8 cellular contexts compared by ENCODE assay signal in genomic region chr3:185282696-185283373, GRCh38. TPM values are rescaled to one million over a fixed set of nuclear protein-coding genes. Genes with fewer than 3 reads are reported as not detected.
DNase-seq lines count a peak whose midpoint lies in the region; ATAC-seq and TF ChIP-seq lines count a peak whose summit lies in the region.

No MANE protein-coding gene starts in this region.

- H3K36me3 ChIP-seq in uterus, result no peaks in the 10 kb centered on the region

- TF ChIP-seq CTCF in GM13977 (IDR thresholded peaks at IDR 0.05; ENCODE audit: extremely low read depth, insufficient read depth, missing control alignments) (no peak), uterus (IDR thresholded peaks at IDR 0.05) (no peak)

- no peaks in the 10 kb centered on the region for H3K27me3 ChIP-seq in uterus

- intact Hi-C loops in uterus (cut with DNase I; ENCODE audit: low total_unique reads), result no loop called here

- TF ChIP-seq POLR2A in uterus (IDR thresholded peaks at IDR 0.05), result peak; percentile 14 to 72

- H3K9me3 ChIP-seq in uterus, result no peaks in the 10 kb centered on the region

- in situ Hi-C loops in GM13977 (cut with MboI; ENCODE audit: low pct_unique_long_range_greater_than_20kb, low sequenced_read_pairs, unreplicated experiment), result no loop called here

- ATAC-seq in HG02870 (IDR thresholded peaks at IDR 0.05; ENCODE audit: unreplicated experiment), result peak; percentile 100

- DNase-seq in GM13977 (ENCODE audit: low spot score) (peak; percentile 91), NCI-H187 treated with DMSO at 0.1 percent for 48 hours (lab: John Stamatoyannopoulos, UW) (peak; percentile 69), T-helper 22 cell (ENCODE audit: low read depth) (peak; percentile 84), astrocyte of the hippocampus (ENCODE audit: low read depth, low spot score) (peak; percentile 98), hepatic stellate cell (ENCODE audit: low spot score) (peak; percentile 94), pulmonary artery endothelial cell (ENCODE audit: low read depth, low spot score) (peak; percentile 78), uterus (peak; percentile 94 to 96)

- H3K4me1 ChIP-seq in uterus, result no peaks in the 10 kb centered on the region

- peak overlapping the region; percentile 22 to 53 for H3K27ac ChIP-seq in uterus

- peak overlapping the region; percentile 66 to 77 for H3K4me3 ChIP-seq in uterus

RNA-seq across cellular contexts. Expression of gene EHHADH, which starts 29.0 kb away (rescaled TPM):
- total RNA-seq in pulmonary artery endothelial cell (3.2 and 6.3 TPM in 2 replicates), uterus (1 to 10 TPM; 2.6 to 7.2 (median 3.3) TPM)

Comparison
In these comparisons a context has a peak if more than half of its experiments do, and no peak if none do; other contexts are left out.
1. Peak in every context shown above with its lines: DNase-seq, ATAC-seq, H3K4me3 ChIP-seq and H3K27ac ChIP-seq.